10 cellular contexts compared by ENCODE assay signal in the genomic region with DNA sequence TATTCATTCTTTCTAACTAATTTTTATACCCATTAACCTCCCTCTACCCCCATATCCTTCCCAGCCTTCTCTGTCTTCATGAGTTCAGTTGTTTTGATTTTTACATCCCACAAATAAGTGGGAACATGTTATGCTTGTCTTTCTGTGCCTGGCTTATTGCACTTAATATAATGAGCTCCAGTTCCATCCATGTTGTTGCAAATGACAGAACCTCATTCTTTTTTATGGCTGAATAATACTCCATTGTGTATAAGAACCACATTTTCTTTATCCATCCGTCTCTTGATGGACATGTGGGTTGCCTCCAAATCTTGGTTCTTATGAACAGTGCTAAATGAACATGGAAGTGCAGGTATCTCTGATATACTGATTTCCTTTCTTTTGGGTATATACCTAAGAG.
"Had no signal": no experiment of that assay in that cellular context is flagged by ENCODE, and none has a peak within 500 bp of the region (broad histone marks: within the 10 kb centered on the region; RNA-seq: fewer than 3 reads in every experiment).

No MANE protein-coding gene starts in this region.

- H3K36me3 Mint-ChIP-seq: IgD-negative memory B cell had no signal

- H3K4me2 ChIP-seq: GM23338 had no signal

- H3K4me3 Mint-ChIP-seq: GM23338, H9, HFFc6, IgD-negative memory B cell had no signal

- H3K27ac Mint-ChIP-seq: GM23338, H9, HFFc6, IgD-negative memory B cell had no signal

- ATAC-seq: GM23338, HepG2 had no signal

- H2AFZ ChIP-seq: GM23338 had no signal

- H3K9me3 Mint-ChIP-seq: GM23338, HFFc6, IgD-negative memory B cell had no signal

- FAIRE-seq: H1, H54, HepG2 had no signal

- H3K4me3 ChIP-seq: GM23338 had no signal

- DNase-seq: H9, HCEC 1CT, HFFc6, KG1 had no signal

- H3K27ac ChIP-seq: HL-60 had no signal

- H3K27me3 Mint-ChIP-seq: IgD-negative memory B cell had no signal
